20 cellular contexts compared by ENCODE assay signal in genomic region chr15:55696221-55696620, GRCh38. TPM values are rescaled to one million over a fixed set of nuclear protein-coding genes. Genes with fewer than 3 reads are reported as not detected.
DNase-seq lines count a peak whose midpoint lies in the region; ATAC-seq and TF ChIP-seq lines count a peak whose summit lies in the region.
"Had no signal": no experiment of that assay in that cellular context is flagged by ENCODE, and none has a peak within 500 bp of the region (broad histone marks: within the 10 kb centered on the region; RNA-seq: fewer than 3 reads in every experiment).

No MANE protein-coding gene starts in this region.

- H2BK120ac ChIP-seq in mesenchymal stem cell (ENCODE audit: low read depth, low read length), result no peak overlapping the region

- no peak overlapping the region for H4K91ac ChIP-seq in mesenchymal stem cell (ENCODE audit: low read length)

- H3K4me1 ChIP-seq in HEK293 (ENCODE audit: control insufficient read depth, insufficient read depth, low read length) (peaks cover 16% of the 10 kb centered on the region), mesenchymal stem cell (ENCODE audit: control insufficient read depth, insufficient read depth, low read depth, low read length) (peaks cover 3% of the 10 kb centered on the region), smooth muscle cell (ENCODE audit: low read depth) (peaks cover 23% of the 10 kb centered on the region), testis (no peaks in the 10 kb centered on the region)

- no peak overlapping the region for H2BK5ac ChIP-seq in mesenchymal stem cell (ENCODE audit: low read depth, low read length, poor library complexity, severe bottlenecking)

- intact Hi-C loops in testis (cut with DNase I; ENCODE audit: low total_unique reads), result no loop called here

- H3K27ac ChIP-seq in HEK293 (ENCODE audit: extremely low read depth, low read depth, low read length) (peak overlapping the region; percentile 38; the same call in 1 of the 2 replicates), mesenchymal stem cell (ENCODE audit: low read length, poor library complexity, severe bottlenecking) (no peak overlapping the region), smooth muscle cell (ENCODE audit: low read depth) (peak overlapping the region; percentile 48), testis (no peak overlapping the region)
- H3K27ac ChIP-seq: BLaER1 treated with 17β-estradiol and CSF1 and Interleukin-3, amounts not matched to agents 10 nM and 100 nM; SJSA1 had no signal

- no peak overlapping the region for H3K14ac ChIP-seq in mesenchymal stem cell (ENCODE audit: low read length in 2 of 2)

- no peak overlapping the region for H2AK5ac ChIP-seq in mesenchymal stem cell (ENCODE audit: low read length, severe bottlenecking)

- TF ChIP-seq CTCF in HEK293 (tag by site-specific recombination; IDR thresholded peaks at IDR 0.05) (no peak), smooth muscle cell (IDR thresholded peaks at IDR 0.05; ENCODE audit: borderline replicate concordance, insufficient read depth, poor library complexity, severe bottlenecking) (no peak), testis (IDR thresholded peaks at IDR 0.05) (no peak)

- H2BK15ac ChIP-seq in mesenchymal stem cell (ENCODE audit: low read depth, poor library complexity, severe bottlenecking), result no peak overlapping the region

- DNase-seq in amniotic epithelial cell (ENCODE audit: low read depth) (peak; percentile 48), mesenchymal stem cell (peak; percentile 77), smooth muscle cell (lab: John Stamatoyannopoulos, UW; ENCODE audit: unreplicated experiment) (no peak), 8988T (no peak), testis (no peak)
- DNase-seq: Caco-2; CD4-positive, alpha-beta memory T cell; DMS153; GDM1; H7; Karpas-422; NCI-H1694; NCI-H2081; NCI-H2171; NCI-H526; OCI-M1 had no signal

- TF ChIP-seq POLR2A in testis (IDR thresholded peaks at IDR 0.05), result no peak

- ATAC-seq in HG02798 (IDR thresholded peaks at IDR 0.05; ENCODE audit: poor library complexity, unreplicated experiment), result no peak

- H3K79me2 ChIP-seq in smooth muscle cell (ENCODE audit: low read depth), result peaks cover 25% of the 10 kb centered on the region

- H3K27me3 ChIP-seq in mesenchymal stem cell (ENCODE audit: control insufficient read depth in 1 of 2, insufficient read depth in 1 of 2, low read length in 2 of 2) (no peaks in the 10 kb centered on the region), smooth muscle cell (ENCODE audit: low read depth) (no peaks in the 10 kb centered on the region), testis (no peaks in the 10 kb centered on the region)
- H3K27me3 ChIP-seq: BLaER1 treated with 17β-estradiol and CSF1 and Interleukin-3, amounts not matched to agents 10 nM and 100 nM; SJSA1 had no signal

- no peak overlapping the region for H2AFZ ChIP-seq in mesenchymal stem cell (ENCODE audit: low read depth, low read length)
- H2AFZ ChIP-seq in smooth muscle cell (ENCODE audit: low read depth), result no peak overlapping the region

- H3K4ac ChIP-seq in mesenchymal stem cell (ENCODE audit: low read depth in 1 of 2, low read length in 2 of 2), result no peak overlapping the region

- no peak overlapping the region for H2BK12ac ChIP-seq in mesenchymal stem cell (ENCODE audit: low read length in 2 of 2)

- no peak overlapping the region for H3K4me3 ChIP-seq in HEK293 (ENCODE audit: low read depth, low read length)
- no peak overlapping the region for H3K4me3 ChIP-seq in mesenchymal stem cell (ENCODE audit: insufficient read depth in 1 of 2, low read depth in 1 of 2, low read length in 2 of 2)
- no peak overlapping the region for H3K4me3 ChIP-seq in smooth muscle cell
- H3K4me3 ChIP-seq in testis, result no peak overlapping the region
- H3K4me3 ChIP-seq: BLaER1 treated with 17β-estradiol and CSF1 and Interleukin-3, amounts not matched to agents 10 nM and 100 nM; SJSA1 had no signal

- H4K8ac ChIP-seq in mesenchymal stem cell (ENCODE audit: low read length), result no peak overlapping the region

- H3K9ac ChIP-seq in mesenchymal stem cell (ENCODE audit: low read length) (no peak overlapping the region), smooth muscle cell (ENCODE audit: low read depth) (no peak overlapping the region)
- H3K9ac ChIP-seq: BLaER1 treated with 17β-estradiol and CSF1 and Interleukin-3, amounts not matched to agents 10 nM and 100 nM had no signal

- H3F3A ChIP-seq in smooth muscle cell (ENCODE audit: low read depth), result no peaks in the 10 kb centered on the region

- POLR2A ChIA-PET in HEK293 (lab: Yijun Ruan, JAX), result no interaction called here

- peaks cover 16% of the 10 kb centered on the region for H3K79me1 ChIP-seq in mesenchymal stem cell (replicated peaks; ENCODE audit: low read length, poor library complexity, severe bottlenecking)

- no peaks in the 10 kb centered on the region for H4K20me1 ChIP-seq in smooth muscle cell (ENCODE audit: low read depth)
- H4K20me1 ChIP-seq: BLaER1 treated with 17β-estradiol and CSF1 and Interleukin-3, amounts not matched to agents 10 nM and 100 nM had no signal

- H3K23ac ChIP-seq in mesenchymal stem cell (ENCODE audit: low read length in 2 of 2), result no peak overlapping the region

- H3K36me3 ChIP-seq in HEK293 (ENCODE audit: control insufficient read depth in 2 of 2, insufficient read depth in 1 of 2, low read length in 2 of 2) (no peaks in the 10 kb centered on the region), mesenchymal stem cell (ENCODE audit: control insufficient read depth in 1 of 2, insufficient read depth in 2 of 2, low read depth in 1 of 2, low read length in 2 of 2) (no peaks in the 10 kb centered on the region), smooth muscle cell (ENCODE audit: low read depth) (no peaks in the 10 kb centered on the region), testis (ENCODE audit: low read depth, missing control alignments) (no peaks in the 10 kb centered on the region)
- H3K36me3 ChIP-seq: BLaER1 treated with 17β-estradiol and CSF1 and Interleukin-3, amounts not matched to agents 10 nM and 100 nM; SJSA1 had no signal

- WGBS in mesenchymal stem cell, result 23% methylated on average over 1 of the region's 3 CpGs
- WGBS in smooth muscle cell (ENCODE audit: low lambda C conversion rate), result 32% methylated on average over 3 of the region's 3 CpGs
- WGBS in testis, 2 donors, result 85 to 91% methylated on average over 3 of the region's 3 CpGs

- no peak overlapping the region for H3K18ac ChIP-seq in mesenchymal stem cell (ENCODE audit: low read depth in 1 of 2, low read length in 2 of 2)

- no peak overlapping the region for H3K4me2 ChIP-seq in mesenchymal stem cell (ENCODE audit: low read length, poor library complexity, severe bottlenecking)
- H3K4me2 ChIP-seq in smooth muscle cell, result peak overlapping the region; percentile 80
- H3K4me2 ChIP-seq: BLaER1 treated with 17β-estradiol and CSF1 and Interleukin-3, amounts not matched to agents 10 nM and 100 nM had no signal

- H3K9me3 ChIP-seq in HEK293 (ENCODE audit: control insufficient read depth, insufficient read depth, low read depth, low read length) (no peaks in the 10 kb centered on the region), mesenchymal stem cell (ENCODE audit: control insufficient read depth, low read length) (no peaks in the 10 kb centered on the region), smooth muscle cell (replicated peaks; ENCODE audit: low read depth) (no peaks in the 10 kb centered on the region), testis (no peaks in the 10 kb centered on the region)
- H3K9me3 ChIP-seq: BLaER1 treated with 17β-estradiol and CSF1 and Interleukin-3, amounts not matched to agents 10 nM and 100 nM; Caco-2; SJSA1 had no signal

- CTCF ChIA-PET in HEK293 (lab: Yijun Ruan, JAX), result interaction anchor here (0.6 to 0.9 kb wide), 2 partner anchors 27 to 47 kb away, joined by 3 read pairs; no protein-coding TSS in a partner anchor

TF ChIP-seq in HEK293, 187 proteins besides CTCF, POLR2A, EP300 and RAD21 (continues in another document):
- TF ChIP-seq ZNF776 (tag by site-specific recombination; IDR thresholded peaks at IDR 0.05; ENCODE audit: borderline replicate concordance), result no peak
- TF ChIP-seq PRDM10 (tag by site-specific recombination; IDR thresholded peaks at IDR 0.05), result no peak
- TF ChIP-seq ZNF174 (tag by site-specific recombination; IDR thresholded peaks at IDR 0.05), result no peak
- TF ChIP-seq IKZF3 (tag by site-specific recombination; IDR thresholded peaks at IDR 0.05), result no peak
- TF ChIP-seq ZNF146 (tag by site-specific recombination; IDR thresholded peaks at IDR 0.05), result no peak
- TF ChIP-seq OSR2 (tag by site-specific recombination; IDR thresholded peaks at IDR 0.05), result peak; percentile 54; the same call in 1 of the 2 replicates
- no peak for TF ChIP-seq HOXA7 (CRISPR knock-in tag; IDR thresholded peaks at IDR 0.05; ENCODE audit: borderline replicate concordance)
- no peak for TF ChIP-seq ZNF837 (tag by site-specific recombination; IDR thresholded peaks at IDR 0.05)
- TF ChIP-seq ZFHX2 (tag by site-specific recombination; conservative IDR thresholded peaks at IDR 0.05), result no peak

RNA-seq across cellular contexts. Expression of gene PRTG, which starts 46.7 kb away (rescaled TPM):
- 6.8 TPM for polyA plus RNA-seq in mesenchymal stem cell (2013, experiment 1 of 2)
- 6.4 TPM for polyA plus RNA-seq in mesenchymal stem cell (2013, experiment 2 of 2)
- total RNA-seq in smooth muscle cell, result 7.9 and 17.2 TPM in 2 replicates
- 2.4 and 5.6 TPM in 2 replicates for polyA plus RNA-seq in smooth muscle cell
- 10 to 100 TPM; 26.3 to 29.7 TPM for total RNA-seq in testis
- polyA plus RNA-seq in testis (ENCODE audit: insufficient read depth, low read depth, low replicate concordance), result 14.7 TPM
- total RNA-seq: CD4-positive, alpha-beta memory T cell had no signal
- polyA plus RNA-seq: CD4-positive, alpha-beta memory T cell had no signal

Comparison
In these comparisons a context has a peak if more than half of its experiments do, and no peak if none do; other contexts are left out.
1. H3K27ac ChIP-seq: peak in HEK293 (single experiment) and smooth muscle cell (single experiment); none in mesenchymal stem cell (single experiment) and testis (0 of 2).
2. DNase-seq: peak in amniotic epithelial cell (single experiment) and mesenchymal stem cell (single experiment); none in smooth muscle cell (single experiment), 8988T (single experiment) and testis (single experiment).